In the genomic region with DNA sequence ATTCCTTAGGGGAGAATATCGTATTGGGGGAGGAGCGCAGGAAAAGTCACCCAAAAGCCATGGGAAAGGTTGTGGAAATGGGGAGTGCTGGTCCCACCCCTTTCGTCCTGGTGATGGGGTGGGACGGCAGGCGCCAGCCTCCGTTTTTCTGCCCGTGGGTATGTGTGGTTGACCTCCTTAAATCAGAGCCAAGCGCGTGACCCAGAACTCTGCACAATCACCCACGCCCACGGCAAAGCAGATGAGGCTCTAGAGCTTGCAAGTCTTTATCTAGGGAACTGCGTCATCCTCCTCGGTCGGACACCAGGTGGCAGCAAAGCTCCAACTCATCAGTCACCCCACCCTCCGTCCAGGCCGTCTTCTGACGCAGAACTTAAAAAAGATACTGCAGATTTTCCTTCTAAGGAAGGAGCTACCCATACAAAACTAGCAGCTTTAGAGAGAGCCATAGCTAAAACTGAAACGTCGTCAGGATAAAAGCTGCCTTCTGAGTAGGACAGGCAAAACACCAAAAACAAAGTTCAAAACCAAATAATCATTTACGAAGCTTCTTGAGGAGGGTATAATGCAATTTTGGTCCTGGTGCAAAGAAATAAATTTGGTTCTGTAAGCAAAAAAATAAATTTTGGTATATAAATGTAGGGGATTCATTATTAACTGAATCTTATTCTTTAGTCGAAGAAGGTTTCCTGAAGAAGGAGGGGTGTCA, we compare ENCODE assay signal across 8 cellular contexts.
DNase-seq lines count a peak whose midpoint lies in the region; ATAC-seq and TF ChIP-seq lines count a peak whose summit lies in the region.

No MANE protein-coding gene starts in this region.

- no peak overlapping the region for H3K27ac Mint-ChIP-seq in activated naive CD4-positive, alpha-beta T cell treated with anti-CD3 and anti-CD28 coated beads, Interleukin-2, amount 50 U/mL, for 72 hours
- H3K27ac Mint-ChIP-seq in type B pancreatic cell, result no peak overlapping the region

- peaks cover 4% of the 10 kb centered on the region for H3K4me1 Mint-ChIP-seq in type B pancreatic cell (ENCODE audit: unreplicated experiment)

- DNase-seq in GM04503 (ENCODE audit: low read depth) (peak; percentile 25), NCI-H1092 (lab: John Stamatoyannopoulos, UW) (peak; percentile 56), SKM-1 (lab: John Stamatoyannopoulos, UW; ENCODE audit: unreplicated experiment) (peak; percentile 92), Right ventricle myocardium superior (peak; percentile 92), pons (ENCODE audit: low spot score) (peak; percentile 88), type B pancreatic cell (ENCODE audit: extremely low spot score, unreplicated experiment) (peak; percentile 83)
- peak; percentile 78 to 86 for DNase-seq in activated naive CD4-positive, alpha-beta T cell treated with anti-CD3 and anti-CD28 coated beads, Interleukin-2, amount 50 U/mL, for 72 hours (ENCODE audit: low spot score in 2 of 2)

- peaks cover 2% of the 10 kb centered on the region for H3K27me3 Mint-ChIP-seq in type B pancreatic cell

- intact Hi-C loops in Right ventricle myocardium superior (cut with DNase I), result loop anchor here (2.0 to 5.0 kb wide), 2 partner anchors 230 to 1005 kb away; no protein-coding TSS in a partner anchor

- H3K36me3 Mint-ChIP-seq in activated naive CD4-positive, alpha-beta T cell treated with anti-CD3 and anti-CD28 coated beads, Interleukin-2, amount 50 U/mL, for 72 hours, result peaks cover 0 to 2% of the 10 kb centered on the region in 2 donors
- peaks cover 4% of the 10 kb centered on the region for H3K36me3 Mint-ChIP-seq in type B pancreatic cell

- H3K4me3 Mint-ChIP-seq in type B pancreatic cell, result peak overlapping the region; percentile 49

- H3K9me3 Mint-ChIP-seq in activated naive CD4-positive, alpha-beta T cell treated with anti-CD3 and anti-CD28 coated beads, Interleukin-2, amount 50 U/mL, for 72 hours, result peaks cover 0 to 4% of the 10 kb centered on the region in 2 donors
- no peaks in the 10 kb centered on the region for H3K9me3 Mint-ChIP-seq in type B pancreatic cell

- peak; percentile 90 for TF ChIP-seq CTCF in type B pancreatic cell (conservative IDR thresholded peaks at IDR 0.05)

- ATAC-seq in HG02588 (IDR thresholded peaks at IDR 0.05; ENCODE audit: unreplicated experiment), result peak; percentile 94
- ATAC-seq in activated naive CD4-positive, alpha-beta T cell treated with anti-CD3 and anti-CD28 coated beads, Interleukin-2, amount 50 U/mL, for 72 hours, result peak; percentile 94 to 98
- peak; percentile 99 for ATAC-seq in Right ventricle myocardium superior (ENCODE audit: poor library complexity)

Comparison
In these comparisons a context has a peak if more than half of its experiments do, and no peak if none do; other contexts are left out.
1. Peak in every context shown above with its lines: DNase-seq and ATAC-seq.
2. DNase-seq: peak in every context shown above with its lines; median percentile 92 in SKM-1; 92 in Right ventricle myocardium superior; 88 in pons; 83 in type B pancreatic cell; 82 in activated naive CD4-positive, alpha-beta T cell treated with anti-CD3 and anti-CD28 coated beads, Interleukin-2, amount 50 U/mL, for 72 hours; 56 in NCI-H1092; 25 in GM04503.